25 cellular contexts compared by ENCODE assay signal in genomic region chr10:1011696-1012095, GRCh38. TPM values are rescaled to one million over a fixed set of nuclear protein-coding genes. Genes with fewer than 3 reads are reported as not detected.
"Had no signal": no experiment of that assay in that cellular context is flagged by ENCODE, and none has a peak within 500 bp of the region (broad histone marks: within the 10 kb centered on the region; RNA-seq: fewer than 3 reads in every experiment).

No MANE protein-coding gene starts in this region.

- ATAC-seq: activated CD4-positive, alpha-beta T cell treated with anti-CD3 and anti-CD28 coated beads for 36 hours; foreskin keratinocyte; left lung; mucosa of descending colon; naive thymus-derived CD4-positive, alpha-beta T cell; sciatic nerve; stimulated activated naive B cell treated with anti-CD40 and anti-IgM and Interleukin-4, amounts not matched to agents 10 μg/mL and 1 μg/mL and 100 μg/mL, for 72 hours had no signal

- H3K4me2 ChIP-seq: smooth muscle cell had no signal

- H3K4me3 ChIP-seq: cardiac muscle cell, dorsolateral prefrontal cortex, left lung, mucosa of descending colon, ovary, smooth muscle cell, thoracic aorta, upper lobe of left lung had no signal

- H3K27me3 ChIP-seq: cardiac muscle cell, dorsolateral prefrontal cortex, foreskin keratinocyte, left lung, ovary, upper lobe of left lung had no signal

- DNase-seq: activated CD4-positive, alpha-beta memory T cell treated with anti-CD3 and anti-CD28 coated beads, Interleukin-2, amount 10 ng/mL, durations not matched to agents 7 days and 5 days; activated CD4-positive, alpha-beta T cell treated with anti-CD3 and anti-CD28 coated beads for 36 hours; activated gamma-delta T cell; activated T-cell treated with anti-CD3 and anti-CD28 coated beads, Interleukin-2, amount 50 U/mL, for 1 hour; amygdala; dorsolateral prefrontal cortex; foreskin keratinocyte; glutamatergic neuron; left lung; mucosa of descending colon; naive thymus-derived CD4-positive, alpha-beta T cell; ovary; stimulated activated CD4-positive, alpha-beta T cell treated with anti-CD3 and anti-CD28 coated beads, Interleukin-4, amount 100 ng/mL, for 24 hours; stimulated activated naive B cell treated with anti-CD40 and anti-IgM and Interleukin-4, amounts not matched to agents 10 μg/mL and 1 μg/mL and 100 μg/mL, for 72 hours; SW 1271; upper lobe of left lung had no signal

- H3K27me3 Mint-ChIP-seq: activated CD4-positive, alpha-beta memory T cell treated with anti-CD3 and anti-CD28 coated beads, Interleukin-2, amount 10 ng/mL, durations not matched to agents 7 days and 5 days; activated CD4-positive, alpha-beta T cell treated with anti-CD3 and anti-CD28 coated beads for 36 hours; activated naive CD8-positive, alpha-beta T cell; naive thymus-derived CD4-positive, alpha-beta T cell; stimulated activated naive B cell treated with anti-CD40 and anti-IgM and Interleukin-4, amounts not matched to agents 10 μg/mL and 1 μg/mL and 100 μg/mL, for 72 hours had no signal

- H3K36me3 ChIP-seq: ovary had no signal

- H3K27ac ChIP-seq: cardiac muscle cell, dorsolateral prefrontal cortex, foreskin keratinocyte, left lung, ovary, thoracic aorta, upper lobe of left lung had no signal

- H3K9me3 Mint-ChIP-seq: activated CD4-positive, alpha-beta memory T cell treated with anti-CD3 and anti-CD28 coated beads, Interleukin-2, amount 10 ng/mL, durations not matched to agents 7 days and 5 days; naive thymus-derived CD4-positive, alpha-beta T cell; stimulated activated naive B cell treated with anti-CD40 and anti-IgM and Interleukin-4, amounts not matched to agents 10 μg/mL and 1 μg/mL and 100 μg/mL, for 72 hours had no signal

- H3K27ac Mint-ChIP-seq: activated naive CD8-positive, alpha-beta T cell had no signal

- H3K4me1 ChIP-seq: foreskin keratinocyte, left lung, upper lobe of left lung had no signal

- H3K4me3 Mint-ChIP-seq: activated CD4-positive, alpha-beta memory T cell treated with anti-CD3 and anti-CD28 coated beads, Interleukin-2, amount 10 ng/mL, durations not matched to agents 7 days and 5 days; activated CD4-positive, alpha-beta T cell treated with anti-CD3 and anti-CD28 coated beads for 36 hours; activated naive CD8-positive, alpha-beta T cell; naive thymus-derived CD4-positive, alpha-beta T cell; stimulated activated naive B cell treated with anti-CD40 and anti-IgM and Interleukin-4, amounts not matched to agents 10 μg/mL and 1 μg/mL and 100 μg/mL, for 72 hours had no signal

- H3K9me3 ChIP-seq: left lung, mucosa of descending colon, ovary, thoracic aorta, upper lobe of left lung had no signal

RNA-seq across cellular contexts. Expression of gene IDI2, which starts 14.0 kb away (rescaled TPM):
- total RNA-seq: activated CD4-positive, alpha-beta memory T cell treated with anti-CD3 and anti-CD28 coated beads, Interleukin-2, amount 10 ng/mL, durations not matched to agents 7 days and 5 days; activated CD4-positive, alpha-beta T cell treated with anti-CD3 and anti-CD28 coated beads for 36 hours; cardiac muscle cell; epithelial cell of proximal tubule; fibroblast of lung; foreskin keratinocyte; left lung; mucosa of descending colon; naive thymus-derived CD4-positive, alpha-beta T cell; ovary; sciatic nerve; smooth muscle cell; T-helper 2 cell treated with Interferon-gamma antibody and Interleukin-4, amounts not matched to agents 100 ng/mL and 5 ng/mL, for 36 hours; thoracic aorta; upper lobe of left lung had no signal
- polyA plus RNA-seq: cardiac muscle cell; fibroblast of lung; foreskin keratinocyte; keratinocyte; naive thymus-derived CD4-positive, alpha-beta T cell; ovary; smooth muscle cell had no signal
